ENCODE assay signal across 1 cellular context in the genomic region with DNA sequence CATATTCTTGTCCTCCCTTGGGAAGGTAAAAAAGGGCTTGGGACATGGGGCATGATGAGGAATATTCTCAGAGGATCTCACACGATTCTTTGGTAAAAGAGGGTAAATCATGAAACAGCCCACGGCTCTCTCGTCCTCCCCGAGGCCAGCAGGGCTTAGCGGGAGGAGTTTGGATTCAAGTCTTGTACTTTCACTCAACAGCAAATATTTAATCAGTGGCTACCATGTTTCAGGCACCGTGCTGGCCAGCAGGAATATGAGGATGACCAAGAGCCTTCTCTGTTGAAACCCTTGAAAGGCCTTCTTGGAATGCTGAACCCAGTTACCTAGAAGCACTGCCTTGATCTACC.
TF ChIP-seq lines count a peak whose summit lies in the region.

No MANE protein-coding gene starts in this region.

TF ChIP-seq in HCT116, 20 proteins besides CTCF, POLR2A, EP300 and RAD21:
- TF ChIP-seq REST (IDR thresholded peaks at IDR 0.05; ENCODE audit: low read depth) = no peak
- TF ChIP-seq EGR1 (IDR thresholded peaks at IDR 0.05; ENCODE audit: low read depth) = no peak
- no peak for TF ChIP-seq TCF7L2 (IDR thresholded peaks at IDR 0.05; ENCODE audit: borderline replicate concordance, extremely low read depth, insufficient read depth, insufficient read length)
- TF ChIP-seq EZH2phosphoT487 (IDR thresholded peaks at IDR 0.05; ENCODE audit: borderline replicate concordance) = no peak
- TF ChIP-seq CBX3 (IDR thresholded peaks at IDR 0.05; ENCODE audit: low read depth) = no peak
- no peak for TF ChIP-seq ZFX (IDR thresholded peaks at IDR 0.05)
- no peak for TF ChIP-seq ZBTB33 (IDR thresholded peaks at IDR 0.05; ENCODE audit: extremely low read depth, insufficient replicate concordance, low read length)
- no peak for TF ChIP-seq JUND (IDR thresholded peaks at IDR 0.05)
- TF ChIP-seq, protein P1, sequence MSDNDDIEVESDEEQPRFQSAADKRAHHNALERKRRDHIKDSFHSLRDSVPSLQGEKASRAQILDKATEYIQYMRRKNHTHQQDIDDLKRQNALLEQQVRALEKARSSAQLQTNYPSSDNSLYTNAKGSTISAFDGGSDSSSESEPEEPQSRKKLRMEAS (IDR thresholded peaks at IDR 0.05) = no peak
- TF ChIP-seq SIN3A (IDR thresholded peaks at IDR 0.05; ENCODE audit: low read depth) = no peak
- TF ChIP-seq POLR2AphosphoS5 (IDR thresholded peaks at IDR 0.05; ENCODE audit: low read depth, low read length) = no peak
- TF ChIP-seq ZNF274 (IDR thresholded peaks at IDR 0.05; ENCODE audit: low read depth, low read length) = no peak
- TF ChIP-seq SP1 (IDR thresholded peaks at IDR 0.05; ENCODE audit: low read depth) = no peak
- no peak for TF ChIP-seq SRF (IDR thresholded peaks at IDR 0.05; ENCODE audit: low read depth)
- no peak for TF ChIP-seq CEBPB (IDR thresholded peaks at IDR 0.05; ENCODE audit: low read depth)
- no peak for TF ChIP-seq EZH2 (IDR thresholded peaks at IDR 0.05)
- no peak for TF ChIP-seq ELF1 (IDR thresholded peaks at IDR 0.05; ENCODE audit: borderline replicate concordance, low read depth)
- TF ChIP-seq FOSL1 (IDR thresholded peaks at IDR 0.05; ENCODE audit: low read depth) = no peak
- TF ChIP-seq, protein P2, sequence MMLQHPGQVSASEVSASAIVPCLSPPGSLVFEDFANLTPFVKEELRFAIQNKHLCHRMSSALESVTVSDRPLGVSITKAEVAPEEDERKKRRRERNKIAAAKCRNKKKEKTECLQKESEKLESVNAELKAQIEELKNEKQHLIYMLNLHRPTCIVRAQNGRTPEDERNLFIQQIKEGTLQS (IDR thresholded peaks at IDR 0.05) = no peak
TF ChIP-seq in HCT116: peak in this region for 0.
